In the genomic region with DNA sequence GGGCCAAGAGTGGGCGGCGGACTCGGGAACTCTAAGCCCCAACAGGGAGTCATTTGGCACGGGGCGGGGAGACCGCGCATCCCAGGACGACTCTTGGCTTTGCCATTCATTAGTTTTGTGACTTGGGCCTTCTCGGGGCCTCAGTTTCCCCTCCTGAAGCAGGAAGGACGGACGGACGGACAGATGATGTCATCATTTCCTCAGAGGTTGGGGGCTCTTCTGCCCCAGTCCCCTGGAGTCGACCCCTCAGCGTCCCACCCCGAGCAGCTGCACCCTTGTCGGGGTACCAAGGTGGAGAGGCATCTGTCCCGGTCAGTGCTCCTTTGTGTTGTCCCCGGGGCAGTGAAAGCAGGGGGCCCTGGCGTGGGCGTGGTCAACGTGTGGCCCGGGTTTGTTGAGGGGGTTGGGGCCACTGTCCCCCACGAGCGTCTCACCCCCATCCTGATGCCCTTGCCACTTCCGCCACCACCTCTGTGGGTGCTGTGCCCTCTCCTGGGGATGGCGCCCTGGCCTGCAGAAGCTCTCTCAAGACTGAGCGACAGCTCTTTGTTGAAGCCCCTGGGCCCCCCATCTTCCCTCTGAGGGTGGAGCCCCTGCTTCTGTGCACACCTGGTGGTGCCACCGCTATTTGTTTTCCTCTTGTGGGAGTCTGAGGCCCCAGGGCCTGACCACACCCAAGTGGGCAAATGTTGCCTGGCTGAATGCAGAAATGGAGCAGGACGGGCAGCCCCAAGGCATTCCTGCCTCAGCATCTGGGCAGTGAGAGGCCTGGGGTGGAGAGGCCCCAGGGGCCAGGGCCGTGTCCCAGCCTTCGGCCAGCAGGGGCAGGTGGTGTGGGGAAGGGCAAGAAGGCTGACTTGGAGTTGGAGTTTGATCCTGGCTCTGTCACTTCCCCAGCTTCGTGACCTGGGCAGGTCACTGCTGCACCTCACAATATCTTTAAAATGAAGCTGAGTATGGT, we compare ENCODE assay signal across 1 cellular context.
TF ChIP-seq lines count a peak whose summit lies in the region.

No MANE protein-coding gene starts in this region.

TF ChIP-seq in IMR-90, 13 proteins besides CTCF, POLR2A, EP300 and RAD21 (continued from another document):
- no peak for TF ChIP-seq CEBPB (IDR thresholded peaks at IDR 0.05; ENCODE audit: low read depth, low read length)
- TF ChIP-seq MAFK (IDR thresholded peaks at IDR 0.05; ENCODE audit: low read depth, low read length), result no peak
